8 cellular contexts compared by ENCODE assay signal in genomic region chr1:162790985-162791357, GRCh38. TPM values are rescaled to one million over a fixed set of nuclear protein-coding genes. Genes with fewer than 3 reads are reported as not detected.
DNase-seq lines count a peak whose midpoint lies in the region; ATAC-seq, FAIRE-seq and TF ChIP-seq lines count a peak whose summit lies in the region.
"Not testable (repeated sequence)": the region's sequence is repeated elsewhere in the genome, so short reads cannot be mapped to it uniquely, and the experiment has no call there.

No MANE protein-coding gene starts in this region.

- not testable (repeated sequence) for TF ChIP-seq RAD21 in HCT116 (IDR thresholded peaks at IDR 0.05; ENCODE audit: low read depth); GM12878 (IDR thresholded peaks at IDR 0.05; ENCODE audit: insufficient read depth, low read depth, low read length)

- not testable (repeated sequence) for TF ChIP-seq CTCF in HCT116 (IDR thresholded peaks at IDR 0.05 in 2 of 3, conservative IDR thresholded peaks at IDR 0.05 in 1 of 3; ENCODE audit: borderline replicate concordance in 1 of 3, insufficient read depth in 1 of 3, low read depth in 2 of 3, low read length in 2 of 3); GM12878 (IDR thresholded peaks at IDR 0.05 in 2 of 3, conservative IDR thresholded peaks at IDR 0.05 in 1 of 3; ENCODE audit: control insufficient read depth in 2 of 3, extremely low read depth in 1 of 3, insufficient read depth in 1 of 3, low read depth in 3 of 3, low read length in 3 of 3); foreskin keratinocyte (conservative IDR thresholded peaks at IDR 0.05)

- H3K4me3 ChIP-seq in BLaER1 (peak overlapping the region; percentile 67), HCT116 (replicated peaks in 1 of 2; ENCODE audit: low read depth in 1 of 2, low read length in 2 of 2) (peak overlapping the region; percentile 50 to 53), GM12878 (peak overlapping the region; percentile 73; the same call in 1 of the 2 replicates), small intestine (ENCODE audit: low read depth in 1 of 2, low read length in 2 of 2) (peak overlapping the region in 1 of 2 donors; percentile 53)

- 0% methylated on average over 6 of the region's 8 CpGs for WGBS in GM12878 (ENCODE audit: insufficient coverage, insufficient replicate concordance, low lambda C conversion rate, missing lambda C conversion rate)
- 0% methylated on average over 6 to 7 of the region's 8 CpGs for WGBS in small intestine, 3 donors

- RAD21 ChIA-PET in HCT116 (lab: Charles Lee; ENCODE audit: low non-redundant PET in 1 of 2, low total read pairs in 2 of 2, uncharacterized antibody in 2 of 2, unreplicated experiment in 2 of 2): not testable (repeated sequence)
- RAD21 ChIA-PET in GM12878 (lab: Charles Lee; ENCODE audit: unreplicated experiment): interaction anchor here (1.7 kb wide), 1 partner anchor 160 kb away, joined by 5 read pairs; no protein-coding TSS in a partner anchor

- not testable (repeated sequence) for H3K27me3 ChIP-seq in BLaER1; HCT116 (ENCODE audit: insufficient read depth, low read length); GM12878 (replicated peaks in 1 of 2; ENCODE audit: control insufficient read depth in 2 of 2, insufficient read depth in 2 of 2, low read length in 1 of 2); foreskin keratinocyte; small intestine (ENCODE audit: control insufficient read depth in 2 of 2, insufficient read depth in 2 of 2, low read length in 2 of 2)

- H3K27ac ChIP-seq in BLaER1: peak overlapping the region; percentile 51; the same call in 1 of the 2 replicates
- H3K27ac ChIP-seq in HCT116 (ENCODE audit: low read depth, low read length): peak overlapping the region; percentile 43
- peak overlapping the region; percentile 14; the same call in 1 of the 2 replicates for H3K27ac ChIP-seq in GM12878 (ENCODE audit: control insufficient read depth, insufficient read depth)
- H3K27ac ChIP-seq in foreskin keratinocyte: peak overlapping the region; percentile 89
- H3K27ac ChIP-seq in small intestine (ENCODE audit: low read depth in 1 of 2, low read length in 1 of 2): peak overlapping the region; percentile 72 to 81

- TF ChIP-seq EP300 in GM12878 (IDR thresholded peaks at IDR 0.05; ENCODE audit: borderline replicate concordance in 1 of 2, control insufficient read depth in 1 of 2, low read depth in 2 of 2, low read length in 2 of 2): not testable (repeated sequence)

- not testable (repeated sequence) for TF ChIP-seq POLR2A in HCT116 (IDR thresholded peaks at IDR 0.05; ENCODE audit: borderline replicate concordance, extremely low read depth, insufficient read depth, insufficient read length); GM12878 (IDR thresholded peaks at IDR 0.05; ENCODE audit: low read depth, low read length)

- SMC1A ChIA-PET in GM12878 (lab: Charles Lee; ENCODE audit: uncharacterized antibody, unreplicated experiment): interaction anchor here (0.8 kb wide), 1 partner anchor 160 kb away, joined by 4 read pairs; the partner anchor contains the start of gene DDR2

- H3K4me2 ChIP-seq in BLaER1 (peak overlapping the region; percentile 53), HCT116 (ENCODE audit: low read length) (peak overlapping the region; percentile 61)
- H3K4me2 ChIP-seq in GM12878 (ENCODE audit: control insufficient read depth, insufficient read depth): not testable (repeated sequence)

- not testable (repeated sequence) for H4K20me1 ChIP-seq in BLaER1; HCT116 (ENCODE audit: insufficient read depth); GM12878 (ENCODE audit: control insufficient read depth, insufficient read depth)

- H3K9me3 ChIP-seq in BLaER1; HCT116 (ENCODE audit: control insufficient read depth in 1 of 2, insufficient read depth in 1 of 2, low read depth in 1 of 2, low read length in 2 of 2); GM12878 (replicated peaks; ENCODE audit: control insufficient read depth, insufficient read depth, low read length); small intestine (ENCODE audit: control insufficient read depth, low read depth): not testable (repeated sequence)

- not testable (repeated sequence) for H3K4me1 ChIP-seq in BLaER1; HCT116 (ENCODE audit: control insufficient read depth in 1 of 2, insufficient read depth in 2 of 2, low read length in 2 of 2); GM12878 (ENCODE audit: control insufficient read depth, insufficient read depth, low read length); foreskin keratinocyte; small intestine (ENCODE audit: control insufficient read depth in 2 of 2, insufficient read depth in 1 of 2, low read depth in 1 of 2, low read length in 1 of 2)

- not testable (repeated sequence) for H3K9me2 ChIP-seq in HCT116 (ENCODE audit: insufficient read depth)

- in situ Hi-C loops in GM12878 (cut with MboI): not testable (repeated sequence)

- POLR2A ChIA-PET in HCT116 (lab: Charles Lee): interaction anchor here (0.8 kb wide), 1 partner anchor 95 kb away, joined by 3 read pairs; no protein-coding TSS in a partner anchor
- POLR2A ChIA-PET in GM12878 (lab: Charles Lee): not testable (repeated sequence)

- DNase-seq in HCT116 (ENCODE audit: low read depth, low spot score) (peak; percentile 8), NCI-H2029 (lab: John Stamatoyannopoulos, UW) (peak; percentile 22), SK-N-DZ (ENCODE audit: low spot score) (peak; percentile 20), foreskin keratinocyte (peak; percentile 37 to 66), midbrain (lab: John Stamatoyannopoulos, UW) (peak; percentile 12)
- not testable (repeated sequence) for DNase-seq in GM12878 (ENCODE audit: low read depth, low spot score); small intestine

- intact Hi-C loops in HCT116 (cut with micrococcal nuclease): not testable (repeated sequence)
- intact Hi-C loops in GM12878 (cut with micrococcal nuclease; ENCODE audit: unreplicated experiment): loop anchor here (5.0 kb wide), 1 partner anchor 164 kb away; no protein-coding TSS in a partner anchor

- not testable (repeated sequence) for FAIRE-seq in GM12878 (lab: Jason Lieb, UNC); small intestine (lab: Jason Lieb, UNC)

- H3K9ac ChIP-seq in BLaER1: not testable (repeated sequence)
- peak overlapping the region; percentile 32; the same call in 1 of the 2 replicates for H3K9ac ChIP-seq in HCT116 (ENCODE audit: low read length)
- peak overlapping the region; percentile 2; the same call in 1 of the 2 replicates for H3K9ac ChIP-seq in GM12878 (ENCODE audit: control insufficient read depth, insufficient read depth, low read length)

- H3K36me3 ChIP-seq in BLaER1: peaks cover 13% of the 10 kb centered on the region; the same call in 1 of the 2 replicates
- H3K36me3 ChIP-seq in HCT116 (ENCODE audit: control insufficient read depth in 1 of 2, insufficient read depth in 2 of 2, low read length in 2 of 2); GM12878 (ENCODE audit: control insufficient read depth in 2 of 2, insufficient read depth in 2 of 2, low read length in 1 of 2); small intestine (ENCODE audit: control insufficient read depth in 2 of 2, insufficient read depth in 2 of 2, low read length in 2 of 2): not testable (repeated sequence)

- BruUV-seq in HCT116 (replicated peaks; lab: Mats Ljungman, UMichigan) (TSS peak; percentile 76), GM12878 (replicated peaks; lab: Mats Ljungman, UMichigan) (TSS peak; percentile 86)

- ATAC-seq in HCT116: peak; percentile 42
- peak; percentile 1; the same call in 2 of the 3 replicates for ATAC-seq in GM12878
- ATAC-seq in foreskin keratinocyte: peak; percentile 60

- not testable (repeated sequence) for H3K79me2 ChIP-seq in HCT116 (ENCODE audit: insufficient read depth, low read length); GM12878 (ENCODE audit: control insufficient read depth, insufficient read depth, low read length)

- H2AFZ ChIP-seq in HCT116 (ENCODE audit: low read depth, low read length, poor library complexity, severe bottlenecking); GM12878 (ENCODE audit: control insufficient read depth, low read depth, low read length): not testable (repeated sequence)

- CTCF ChIA-PET in HCT116 (lab: Charles Lee); GM12878 (lab: Yijun Ruan, JAX): not testable (repeated sequence)

RNA-seq across cellular contexts. Expression of gene HSD17B7, which starts 0.5 kb away (rescaled TPM):
- 22.6 TPM for total RNA-seq in HCT116 (2021; ENCODE audit: unreplicated experiment)
- 16.0 and 18.4 TPM in 2 replicates for polyA plus RNA-seq in HCT116 (2012)
- polyA plus RNA-seq in SK-N-DZ (2014; cell fraction: cytosol; rRNA removed): 63.0 and 66.3 TPM in 2 replicates
- 40.6 and 41.7 TPM in 2 replicates for polyA plus RNA-seq in SK-N-DZ (2014; cell fraction: nucleus; rRNA removed)
- total RNA-seq in GM12878 (2013; cell fraction: nucleolus; rRNA removed): 241 and 243 TPM in 2 replicates
- 42.1 and 53.2 TPM in 2 replicates for total RNA-seq in GM12878 (2014; rRNA removed)
- total RNA-seq in GM12878 (2014; rRNA removed; fragmentation: Illumina TruSeq; extraction: Trizol): 34.5 and 36.2 TPM in 2 replicates
- 27.0 and 35.1 TPM in 2 replicates for total RNA-seq in GM12878 (2021)
- polyA plus RNA-seq in GM12878 (2011; ENCODE audit: low read depth): 17.6 TPM
- polyA plus RNA-seq in GM12878 (2011; rRNA removed): 84.1 and 88.1 TPM in 2 replicates
- 58.2 and 61.7 TPM in 2 replicates for polyA plus RNA-seq in GM12878 (2011; cell fraction: cytosol; rRNA removed)
- 115 and 160 TPM in 2 replicates for polyA plus RNA-seq in GM12878 (2011; cell fraction: nucleus; rRNA removed)
- 24.3 and 31.2 TPM in 2 replicates for polyA plus RNA-seq in GM12878 (2012)
- 35.7 and 42.2 TPM in 2 replicates for polyA plus RNA-seq in GM12878 (2014; fragmentation: Illumina TruSeq; extraction: Trizol)
- 10 to 100 TPM; 37.2 to 45.6 TPM for polyA plus RNA-seq in GM12878 (2014; fragmentation: Nextera tagmentation; extraction: Ambion mirVana)
- 34.6 and 36.9 TPM in 2 replicates for polyA plus RNA-seq in GM12878 (2014; rRNA removed)
- polyA plus RNA-seq in GM12878 (2016; fragmentation: Nextera tagmentation; extraction: Ambion mirVana): 10 to 100 TPM; 32.9 to 35.2 TPM
- polyA minus RNA-seq in GM12878 (2011; rRNA and poly(A)+ RNA removed): 65.3 and 78.6 TPM in 2 replicates
- polyA minus RNA-seq in GM12878 (2011; cell fraction: cytosol; rRNA and poly(A)+ RNA removed): 12.2 and 19.8 TPM in 2 replicates
- 134 and 184 TPM in 2 replicates for polyA minus RNA-seq in GM12878 (2011; cell fraction: nucleus; rRNA and poly(A)+ RNA removed)
- total RNA-seq in foreskin keratinocyte: 34.5 and 42.6 TPM in 2 replicates
- 28.6 and 29.1 TPM in 2 replicates for polyA plus RNA-seq in foreskin keratinocyte
- polyA plus RNA-seq in small intestine: 10 to 100 TPM in 1 of 3 donors, 1 to 10 TPM in 2; 6.2 to 21.3 (median 7.4) TPM

Comparison
In these comparisons a context has a peak if more than half of its experiments do, and no peak if none do; other contexts are left out.
1. H3K27ac ChIP-seq: peak in every context shown above with its lines; median percentile 89 in foreskin keratinocyte; 76 in small intestine; 51 in BLaER1; 43 in HCT116; 14 in GM12878.
2. ATAC-seq: peak in every context shown above with its lines; median percentile 60 in foreskin keratinocyte; 42 in HCT116; 1 in GM12878.